ENCODE assay signal across 9 cellular contexts in genomic region chr5:60687927-60688720, GRCh38. TPM values are rescaled to one million over a fixed set of nuclear protein-coding genes. Genes with fewer than 3 reads are reported as not detected.
DNase-seq lines count a peak whose midpoint lies in the region; ATAC-seq and TF ChIP-seq lines count a peak whose summit lies in the region.
"Had no signal": no experiment of that assay in that cellular context is flagged by ENCODE, and none has a peak within 500 bp of the region (broad histone marks: within the 10 kb centered on the region; RNA-seq: fewer than 3 reads in every experiment).

No MANE protein-coding gene starts in this region.

- no peak overlapping the region for H3K4me3 Mint-ChIP-seq in activated T-cell treated with anti-CD3 and anti-CD28 coated beads, Interleukin-2, amount 50 U/mL, for 72 hours

- H3K36me3 Mint-ChIP-seq in activated T-cell treated with anti-CD3 and anti-CD28 coated beads, Interleukin-2, amount 50 U/mL, for 72 hours (ENCODE audit: insufficient read depth in 2 of 2): peaks cover 0 to 5% of the 10 kb centered on the region in 2 donors

- no peaks in the 10 kb centered on the region for H3K4me1 Mint-ChIP-seq in activated T-cell treated with anti-CD3 and anti-CD28 coated beads, Interleukin-2, amount 50 U/mL, for 72 hours (ENCODE audit: low read depth)

- peak; percentile 68 to 83 for ATAC-seq in activated T-cell treated with anti-CD3 and anti-CD28 coated beads, Interleukin-2, amount 50 U/mL, for 72 hours (replicated peaks in 1 of 2)

- no peaks in the 10 kb centered on the region for H3K27me3 Mint-ChIP-seq in activated T-cell treated with anti-CD3 and anti-CD28 coated beads, Interleukin-2, amount 50 U/mL, for 72 hours (ENCODE audit: low read depth)

- H3K36me3 ChIP-seq in MG63: peaks cover 8% of the 10 kb centered on the region; the same call in 1 of the 2 replicates
- H3K36me3 ChIP-seq: thoracic aorta had no signal

- DNase-seq in activated T-cell treated with anti-CD3 and anti-CD28 coated beads, Interleukin-2, amount 50 U/mL, for 72 hours: no peak
- no peak for DNase-seq in activated T-cell treated with anti-CD3 and anti-CD28 coated beads, Interleukin-2, amount 50 U/mL, for 1 hour
- DNase-seq in HCEC 1CT (peak; percentile 80), MG63 (peak; percentile 7), choroid plexus epithelial cell (ENCODE audit: low read depth) (peak; percentile 85), renal cortical epithelial cell (ENCODE audit: low read depth) (peak; percentile 70), T1000 (lab: John Stamatoyannopoulos, UW) (no peak), mucosa of gallbladder (ENCODE audit: low spot score) (no peak)

- no peaks in the 10 kb centered on the region for H3K27me3 ChIP-seq in MG63

- H3K4me3 ChIP-seq in MG63 (no peak overlapping the region), choroid plexus epithelial cell (ENCODE audit: low read depth, low read length) (no peak overlapping the region)
- H3K4me3 ChIP-seq: thoracic aorta had no signal

- H3K27ac Mint-ChIP-seq in activated T-cell treated with anti-CD3 and anti-CD28 coated beads, Interleukin-2, amount 50 U/mL, for 72 hours: no peak overlapping the region

- TF ChIP-seq CTCF in choroid plexus epithelial cell (conservative IDR thresholded peaks at IDR 0.05; ENCODE audit: low read depth, low read length): peak; percentile 74

- H3K9me3 ChIP-seq in MG63: no peaks in the 10 kb centered on the region
- H3K9me3 ChIP-seq: thoracic aorta had no signal

- H3K9me3 Mint-ChIP-seq in activated T-cell treated with anti-CD3 and anti-CD28 coated beads, Interleukin-2, amount 50 U/mL, for 72 hours: no peaks in the 10 kb centered on the region

RNA-seq across cellular contexts. Expression of gene DEPDC1B, which starts 11.8 kb away (rescaled TPM):
- total RNA-seq in activated T-cell treated with anti-CD3 and anti-CD28 coated beads, Interleukin-2, amount 50 U/mL, for 72 hours: 10 to 100 TPM; 29.5 to 34.5 TPM
- total RNA-seq in MG63 (2014; rRNA removed; shearing (Covaris generic); ENCODE audit: low replicate concordance): 19.9 and 26.3 TPM in 2 replicates
- 5.7 and 17.9 TPM in 2 replicates for total RNA-seq in renal cortical epithelial cell
- 117 TPM for total RNA-seq in mucosa of gallbladder
- total RNA-seq: thoracic aorta had no signal

Comparison
In these comparisons a context has a peak if more than half of its experiments do, and no peak if none do; other contexts are left out.
1. DNase-seq: peak in HCEC 1CT (single experiment), MG63 (single experiment), choroid plexus epithelial cell (single experiment) and renal cortical epithelial cell (single experiment); none in activated T-cell treated with anti-CD3 and anti-CD28 coated beads, Interleukin-2, amount 50 U/mL, for 72 hours (0 of 2), activated T-cell treated with anti-CD3 and anti-CD28 coated beads, Interleukin-2, amount 50 U/mL, for 1 hour (single experiment), T1000 (single experiment) and mucosa of gallbladder (single experiment).